ENCODE assay signal across 31 cellular contexts in genomic region chr2:168180483-168180882, GRCh38.
DNase-seq lines count a peak whose midpoint lies in the region; ATAC-seq, FAIRE-seq and TF ChIP-seq lines count a peak whose summit lies in the region.
"Had no signal": no experiment of that assay in that cellular context is flagged by ENCODE, and none has a peak within 500 bp of the region (broad histone marks: within the 10 kb centered on the region; RNA-seq: fewer than 3 reads in every experiment).

No MANE protein-coding gene starts in this region.

- H4K20me1 ChIP-seq in H1 (replicated peaks in 1 of 2; ENCODE audit: control insufficient read depth in 1 of 2, insufficient read depth in 2 of 2, low read length in 2 of 2) = peaks cover 0 to 1% of the 10 kb centered on the region in 2 experiments

- no peaks in the 10 kb centered on the region for H3K27me3 ChIP-seq in H1 (replicated peaks in 1 of 4; ENCODE audit: control insufficient read depth in 3 of 4, extremely low read depth in 1 of 4, insufficient read depth in 3 of 4, low read length in 3 of 4)
- H3K27me3 ChIP-seq in gastroesophageal sphincter = no peaks in the 10 kb centered on the region
- H3K27me3 ChIP-seq: body of pancreas, esophagus squamous epithelium, foreskin keratinocyte, ovary, Peyer's patch, testis had no signal

- no peak overlapping the region for H3K23ac ChIP-seq in H1 (ENCODE audit: insufficient read length)

- no peak overlapping the region for H3K56ac ChIP-seq in H1 (replicated peaks; ENCODE audit: insufficient read length, low read depth, low read length)

- WGBS in H1 (ENCODE audit: extremely low coverage in 1 of 2, insufficient coverage in 1 of 2, insufficient read length in 1 of 2, insufficient replicate concordance in 2 of 2, low coverage in 1 of 2, low lambda C conversion rate in 2 of 2, missing lambda C conversion rate in 1 of 2), 2 experiments = 39% methylated on average over 5 of the region's 5 CpGs; no CpG with 5 or more reads in 1 of the 2 experiments
- 82 to 84% methylated on average over 5 of the region's 5 CpGs for WGBS in gastroesophageal sphincter (ENCODE audit: low coverage in 1 of 2), 2 donors

- H3K36me3 ChIP-seq in H1 (ENCODE audit: control insufficient read depth in 2 of 4, insufficient read depth in 4 of 4, low read length in 3 of 4) (no peaks in the 10 kb centered on the region), gastroesophageal sphincter (no peaks in the 10 kb centered on the region)
- H3K36me3 ChIP-seq: esophagus squamous epithelium, ovary, Peyer's patch had no signal

- H2BK5ac ChIP-seq in H1 (ENCODE audit: low read depth, low read length) = no peak overlapping the region

- no peak overlapping the region for H2BK20ac ChIP-seq in H1 (ENCODE audit: low read length)

- H4K5ac ChIP-seq in H1 (ENCODE audit: insufficient read length, low read depth, low read length) = no peak overlapping the region

- H2BK120ac ChIP-seq in H1 (replicated peaks; ENCODE audit: low read depth, low read length) = no peak overlapping the region

- no peak for TF ChIP-seq RAD21 in H1 (IDR thresholded peaks at IDR 0.05 in 1 of 2, conservative IDR thresholded peaks at IDR 0.05 in 1 of 2; ENCODE audit: low read depth in 2 of 2, low read length in 2 of 2)

- no peak overlapping the region for H2BK15ac ChIP-seq in H1 (ENCODE audit: low read length)

- no peak overlapping the region for H3K18ac ChIP-seq in H1 (ENCODE audit: extremely low read depth, low read length)

- no peaks in the 10 kb centered on the region for H3K79me2 ChIP-seq in H1 (ENCODE audit: control insufficient read depth in 1 of 2, insufficient read depth in 2 of 2, low read length in 2 of 2)

- H2AK5ac ChIP-seq in H1 (ENCODE audit: low read depth, low read length) = no peak overlapping the region

- H3K9me3 ChIP-seq in H1 (ENCODE audit: insufficient read depth in 2 of 2, low read depth in 1 of 2, low read length in 1 of 2) (no peaks in the 10 kb centered on the region), gastroesophageal sphincter (no peaks in the 10 kb centered on the region)
- H3K9me3 ChIP-seq: body of pancreas, esophagus squamous epithelium, ovary, Peyer's patch, testis had no signal

- H3K4me1 ChIP-seq in H1 (replicated peaks in 1 of 4; ENCODE audit: control insufficient read depth in 3 of 4, insufficient read depth in 4 of 4, low read length in 3 of 4) = peaks cover 0 to 16% (median 6%) of the 10 kb centered on the region in 4 experiments; a peak in 5 of 7 replicates
- peaks cover 0 to 66% (median 4%) of the 10 kb centered on the region in 3 donors for H3K4me1 ChIP-seq in gastroesophageal sphincter

- POLR2A ChIA-PET in H1 (lab: Charles Lee; ENCODE audit: partially characterized antibody) = no interaction called here

- H3K4me3 ChIP-seq in H1 (ENCODE audit: extremely low read depth in 1 of 4, insufficient read depth in 2 of 4, low read depth in 3 of 4, low read length in 4 of 4) (no peak overlapping the region), gastroesophageal sphincter (no peak overlapping the region)
- H3K4me3 ChIP-seq: body of pancreas, esophagus squamous epithelium, ovary, Peyer's patch, skin epidermis, testis had no signal

- no peak overlapping the region for H3K9ac ChIP-seq in H1 (replicated peaks in 1 of 4; ENCODE audit: extremely low read depth in 1 of 4, low read depth in 3 of 4, low read length in 3 of 4)

- no peak overlapping the region for H2BK12ac ChIP-seq in H1 (ENCODE audit: low read depth, low read length)

- no peak overlapping the region for H2AFZ ChIP-seq in H1 (ENCODE audit: low read length)

- no peak overlapping the region for H3K4ac ChIP-seq in H1 (replicated peaks; ENCODE audit: insufficient read length, low read depth, low read length)

- TF ChIP-seq CTCF in H1 (IDR thresholded peaks at IDR 0.05; ENCODE audit: control extremely low read depth in 1 of 3, insufficient read depth in 1 of 3, low read depth in 1 of 3, low read length in 3 of 3) = no peak
- no peak for TF ChIP-seq CTCF in gastroesophageal sphincter (IDR thresholded peaks at IDR 0.05)

- H3K14ac ChIP-seq in H1 (ENCODE audit: insufficient read length) = no peak overlapping the region

- H3K4me2 ChIP-seq in H1 (ENCODE audit: insufficient read depth in 1 of 2, low read depth in 2 of 2, low read length in 2 of 2) = peak overlapping the region in 1 of 2 experiments; percentile 31; a peak in 1 of 4 replicates

- peak; percentile 36 for DNase-seq in DMS153 (lab: John Stamatoyannopoulos, UW)
- DNase-seq in DMS153 treated with DMSO at 0.1 percent for 48 hours (lab: John Stamatoyannopoulos, UW; ENCODE audit: unreplicated experiment) = no peak
- DNase-seq in NCI-H748 (lab: John Stamatoyannopoulos, UW; ENCODE audit: unreplicated experiment) = peak; percentile 75
- DNase-seq in H1 (ENCODE audit: low read depth in 1 of 2, low spot score in 2 of 2) = no peak
- DNase-seq in substantia nigra (lab: John Stamatoyannopoulos, UW) = no peak
- DNase-seq in HuH-7 (ENCODE audit: low spot score) = no peak
- DNase-seq in activated CD4-positive, alpha-beta T cell treated with anti-CD3 and anti-CD28 coated beads, Interleukin-2, amount 50 U/mL, for 1 hour = no peak
- DNase-seq: 8988T; activated CD8-positive, alpha-beta T cell treated with anti-CD3 and anti-CD28 coated beads, Interleukin-2, amount 10 ng/mL, durations not matched to agents 7 days and 5 days; activated naive CD4-positive, alpha-beta T cell treated with anti-CD3 and anti-CD28 coated beads for 36 hours; body of pancreas; cerebellar nuclear complex; dermis blood vessel endothelial cell; EL; esophagus squamous epithelium; foreskin keratinocyte; immature natural killer cell; KBM-7; left colon; NCI-H187 treated with DMSO at 0.1 percent for 48 hours; NCI-H2171 treated with DMSO at 0.1 percent for 48 hours; NCI-H510A; ovary; Peyer's patch; SHP77 treated with DMSO at 0.1 percent for 48 hours; stimulated activated naive CD4-positive, alpha-beta T cell treated with Interleukin-2 at 50 U/mL for 16 hours; testis had no signal

- TF ChIP-seq POLR2A in H1 (IDR thresholded peaks at IDR 0.05; ENCODE audit: control extremely low read depth in 1 of 2, low read depth in 2 of 2, low read length in 2 of 2) (no peak), gastroesophageal sphincter (IDR thresholded peaks at IDR 0.05) (no peak)

- TF ChIP-seq EP300 in H1 (IDR thresholded peaks at IDR 0.05; ENCODE audit: borderline replicate concordance in 1 of 2, low read depth in 2 of 2, low read length in 2 of 2) (no peak), gastroesophageal sphincter (IDR thresholded peaks at IDR 0.05) (no peak)

- FAIRE-seq in H1 (lab: Jason Lieb, UNC) = peak; percentile 88
- FAIRE-seq: endometrium, urothelium cell line had no signal

- H3K27ac ChIP-seq in H1 (ENCODE audit: low read depth, low read length) (no peak overlapping the region), substantia nigra (ENCODE audit: low read depth, low read length, poor library complexity, severe bottlenecking) (peak overlapping the region; percentile 70), gastroesophageal sphincter (no peak overlapping the region)
- H3K27ac ChIP-seq: esophagus squamous epithelium, foreskin keratinocyte, ovary, Peyer's patch, skin epidermis had no signal

- CTCF ChIA-PET in H1 (lab: Charles Lee; ENCODE audit: partially characterized antibody) = interaction anchor here (0.9 to 2.6 kb wide), 5 partner anchors 10 to 114 kb away, joined by 3 to 12 read pairs (median 3); no protein-coding TSS in a partner anchor

- H3K23me2 ChIP-seq in H1 (ENCODE audit: low read depth, low read length) = no peaks in the 10 kb centered on the region

- peaks cover 3% of the 10 kb centered on the region; the same call in 1 of the 2 replicates for H3K79me1 ChIP-seq in H1 (ENCODE audit: low read depth, low read length)

- ATAC-seq in gastroesophageal sphincter = no peak
- ATAC-seq: activated CD8-positive, alpha-beta T cell treated with anti-CD3 and anti-CD28 coated beads, Interleukin-2, amount 10 ng/mL, durations not matched to agents 7 days and 5 days; body of pancreas; foreskin keratinocyte; left colon had no signal

- no peak overlapping the region for H4K8ac ChIP-seq in H1 (ENCODE audit: extremely low read depth, insufficient read depth, low read length)

- H4K91ac ChIP-seq in H1 (replicated peaks; ENCODE audit: insufficient read length, low read length) = no peak overlapping the region

TF ChIP-seq in H1, 55 proteins besides CTCF, POLR2A, EP300 and RAD21:
- TF ChIP-seq GABPA (IDR thresholded peaks at IDR 0.05; ENCODE audit: borderline replicate concordance, insufficient read depth, low read length) = no peak
- TF ChIP-seq CTBP2 (IDR thresholded peaks at IDR 0.05; ENCODE audit: borderline replicate concordance, insufficient read depth, insufficient read length, low read length) = no peak
- TF ChIP-seq TEAD4 (IDR thresholded peaks at IDR 0.05; ENCODE audit: low read depth, low read length) = peak; percentile 69; the same call in 1 of the 2 replicates
- peak in 1 of 2 experiments; percentile 22 for TF ChIP-seq BCL11A (IDR thresholded peaks at IDR 0.05; ENCODE audit: low read depth in 2 of 2, low read length in 2 of 2)
- TF ChIP-seq KDM5A (IDR thresholded peaks at IDR 0.05; ENCODE audit: low read length) = no peak
- TF ChIP-seq SIX5 (IDR thresholded peaks at IDR 0.05; ENCODE audit: low read depth, low read length) = no peak
- no peak for TF ChIP-seq BRCA1 (IDR thresholded peaks at IDR 0.05; ENCODE audit: low read depth, low read length)

Comparison
In these comparisons a context has a peak if more than half of its experiments do, and no peak if none do; other contexts are left out.
1. DNase-seq: peak in DMS153 (single experiment) and NCI-H748 (single experiment); none in DMS153 treated with DMSO at 0.1 percent for 48 hours (single experiment), H1 (0 of 2), substantia nigra (0 of 49), HuH-7 (single experiment) and activated CD4-positive, alpha-beta T cell treated with anti-CD3 and anti-CD28 coated beads, Interleukin-2, amount 50 U/mL, for 1 hour (single experiment).